28 cellular contexts compared by ENCODE assay signal in genomic region chr18:70459731-70460130, GRCh38.
"Had no signal": no experiment of that assay in that cellular context is flagged by ENCODE, and none has a peak within 500 bp of the region (broad histone marks: within the 10 kb centered on the region; RNA-seq: fewer than 3 reads in every experiment).

No MANE protein-coding gene starts in this region.

- H3K36me3 Mint-ChIP-seq: immature natural killer cell; naive B cell; stimulated activated memory B cell treated with anti-CD40 and anti-IgM and Interleukin-4, amounts not matched to agents 10 μg/mL and 1 μg/mL and 100 μg/mL, for 72 hours had no signal

- H3K9me3 ChIP-seq: heart left ventricle, left lung, lower lobe of right lung, pancreas, prostate gland, right atrium auricular region, right lobe of liver, transverse colon, upper lobe of right lung had no signal

- DNase-seq: heart left ventricle; immature natural killer cell; kidney; left colon; left lung; lower lobe of right lung; mammary epithelial cell; mesenchymal stem cell; naive B cell; pancreas; posterior cingulate gyrus; right lobe of liver; stimulated activated CD4-positive, alpha-beta T cell treated with anti-CD3 and anti-CD28 coated beads, Interleukin-1b, Interleukin-23, amount 100 ng/mL, for 48 hours; stimulated activated CD4-positive, alpha-beta T cell treated with anti-CD3 and anti-CD28 coated beads, Interleukin-2, amount 100 ng/mL, for 48 hours; stimulated activated CD4-positive, alpha-beta T cell treated with anti-CD3 and anti-CD28 coated beads, Interleukin-4, amount 100 ng/mL, for 4 hours; stimulated activated CD8-positive, alpha-beta memory T cell treated with anti-CD3 and anti-CD28 coated beads, Interleukin-4, amount 100 ng/mL, for 48 hours; stimulated activated naive CD4-positive, alpha-beta T cell treated with Interleukin-2 at 50 U/mL for 16 hours; stimulated activated naive CD8-positive, alpha-beta T cell treated with anti-CD3 and anti-CD28 coated beads, Interleukin-15, amount 100 ng/mL, for 72 hours; transverse colon; upper lobe of right lung had no signal

- H3K4me3 ChIP-seq: heart left ventricle, left lung, lower lobe of right lung, pancreas, prostate gland, right atrium auricular region, right lobe of liver, smooth muscle cell, transverse colon, upper lobe of right lung had no signal

- H3K27ac ChIP-seq: heart left ventricle, left lung, lower lobe of right lung, pancreas, prostate gland, right atrium auricular region, right lobe of liver, transverse colon, upper lobe of right lung had no signal

- H3K4me1 ChIP-seq: prostate gland had no signal

- H3K36me3 ChIP-seq: heart left ventricle, left lung, lower lobe of right lung, pancreas, prostate gland, right atrium auricular region, right lobe of liver, transverse colon, upper lobe of right lung had no signal

- H3K27ac Mint-ChIP-seq: naive B cell; nephron; stimulated activated memory B cell treated with anti-CD40 and anti-IgM and Interleukin-4, amounts not matched to agents 10 μg/mL and 1 μg/mL and 100 μg/mL, for 72 hours; stimulated activated naive CD8-positive, alpha-beta T cell treated with anti-CD3 and anti-CD28 coated beads, Interleukin-15, amount 100 ng/mL, for 72 hours had no signal

- H3K27me3 ChIP-seq: pancreas, right atrium auricular region, right lobe of liver had no signal

- H3K9me3 Mint-ChIP-seq: immature natural killer cell; naive B cell; nephron; neural crest cell; stimulated activated memory B cell treated with anti-CD40 and anti-IgM and Interleukin-4, amounts not matched to agents 10 μg/mL and 1 μg/mL and 100 μg/mL, for 72 hours; stimulated activated naive CD8-positive, alpha-beta T cell treated with anti-CD3 and anti-CD28 coated beads, Interleukin-15, amount 100 ng/mL, for 72 hours had no signal

- FAIRE-seq: islet of Langerhans, kidney, pancreas, urothelium cell line had no signal

- H3K4me3 Mint-ChIP-seq: naive B cell; nephron; neural crest cell; stimulated activated memory B cell treated with anti-CD40 and anti-IgM and Interleukin-4, amounts not matched to agents 10 μg/mL and 1 μg/mL and 100 μg/mL, for 72 hours; stimulated activated naive CD8-positive, alpha-beta T cell treated with anti-CD3 and anti-CD28 coated beads, Interleukin-15, amount 100 ng/mL, for 72 hours had no signal

- H3K4me1 Mint-ChIP-seq: stimulated activated memory B cell treated with anti-CD40 and anti-IgM and Interleukin-4, amounts not matched to agents 10 μg/mL and 1 μg/mL and 100 μg/mL, for 72 hours; stimulated activated naive CD8-positive, alpha-beta T cell treated with anti-CD3 and anti-CD28 coated beads, Interleukin-15, amount 100 ng/mL, for 72 hours had no signal

- ATAC-seq: heart left ventricle; left colon; left lung; lower lobe of right lung; pancreas; right lobe of liver; stimulated activated memory B cell treated with anti-CD40 and anti-IgM and Interleukin-4, amounts not matched to agents 10 μg/mL and 1 μg/mL and 100 μg/mL, for 72 hours; stimulated activated naive CD8-positive, alpha-beta T cell treated with anti-CD3 and anti-CD28 coated beads, Interleukin-15, amount 100 ng/mL, for 72 hours; upper lobe of right lung had no signal
